Comparison of ENCODE assay signal across 8 cellular contexts in the genomic region with DNA sequence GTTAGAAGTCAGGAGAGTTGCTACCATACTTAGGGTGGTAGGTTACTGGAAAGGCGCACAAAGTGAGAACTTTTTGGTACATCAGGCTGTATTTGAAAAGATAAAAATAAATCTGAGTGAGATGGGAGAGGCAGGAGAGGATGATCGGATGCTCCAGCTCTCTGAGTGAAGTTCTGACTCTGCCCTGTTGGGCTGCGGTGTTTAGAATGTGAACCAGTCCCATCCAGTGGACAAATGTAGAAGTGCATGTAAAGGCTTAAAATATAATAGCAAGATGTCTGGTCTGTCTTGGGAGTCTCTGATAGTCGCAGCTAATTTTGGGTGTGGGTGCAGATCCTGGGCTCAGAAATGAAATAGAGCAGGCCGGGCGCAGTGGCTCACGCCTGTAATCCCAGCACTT. TPM values are rescaled to one million over a fixed set of nuclear protein-coding genes. Genes with fewer than 3 reads are reported as not detected.
DNase-seq lines count a peak whose midpoint lies in the region; ATAC-seq and TF ChIP-seq lines count a peak whose summit lies in the region.

No MANE protein-coding gene starts in this region.

- peak; percentile 98 for ATAC-seq in activated CD4-positive, alpha-beta T cell treated with anti-CD3 and anti-CD28 coated beads for 36 hours
- ATAC-seq in GM21515 (IDR thresholded peaks at IDR 0.05; ENCODE audit: unreplicated experiment) = peak; percentile 96

- POLR2A ChIA-PET in activated CD4-positive, alpha-beta T cell treated with anti-CD3 and anti-CD28 coated beads for 36 hours (lab: Charles Lee) = interaction anchor here (0.6 kb wide), 3 partner anchors 64 to 271 kb away, joined by 3 to 5 read pairs (median 4); no protein-coding TSS in a partner anchor

- CTCF ChIA-PET in activated CD4-positive, alpha-beta T cell treated with anti-CD3 and anti-CD28 coated beads for 36 hours (lab: Charles Lee) = interaction anchor here (0.7 to 1.8 kb wide), 12 partner anchors 9 to 95 kb away, joined by 3 to 10 read pairs (median 4); no protein-coding TSS in a partner anchor

- no peak overlapping the region for H3K27ac Mint-ChIP-seq in activated CD4-positive, alpha-beta T cell treated with anti-CD3 and anti-CD28 coated beads for 36 hours
- H3K27ac Mint-ChIP-seq in immature natural killer cell = no peak overlapping the region

- in situ Hi-C loops in brain microvascular endothelial cell (cut with HindIII; ENCODE audit: low pct_ligation_motif_present, low sequenced_read_pairs) = no loop called here

- no peaks in the 10 kb centered on the region for H3K27me3 ChIP-seq in brain microvascular endothelial cell (replicated peaks)

- no peaks in the 10 kb centered on the region for H3K36me3 ChIP-seq in brain microvascular endothelial cell (replicated peaks)

- no peak overlapping the region for H3K4me3 Mint-ChIP-seq in activated CD4-positive, alpha-beta T cell treated with anti-CD3 and anti-CD28 coated beads for 36 hours
- H3K4me3 Mint-ChIP-seq in immature natural killer cell = no peak overlapping the region

- no peaks in the 10 kb centered on the region for H3K27me3 Mint-ChIP-seq in activated CD4-positive, alpha-beta T cell treated with anti-CD3 and anti-CD28 coated beads for 36 hours
- peaks cover 2 to 5% (median 3%) of the 10 kb centered on the region in 3 donors for H3K27me3 Mint-ChIP-seq in immature natural killer cell (ENCODE audit: low read depth in 3 of 3)

- DNase-seq in activated CD4-positive, alpha-beta T cell treated with anti-CD3 and anti-CD28 coated beads for 36 hours = peak; percentile 53
- no peak for DNase-seq in activated CD4-positive, alpha-beta T cell treated with anti-CD3 and anti-CD28 coated beads for 1 hour
- DNase-seq in HT-29 (ENCODE audit: low spot score) = peak; percentile 66
- DNase-seq in RPMI8226 = peak; percentile 71
- DNase-seq in brain microvascular endothelial cell = peak; percentile 67
- peak; percentile 30 to 44 (median 38) for DNase-seq in immature natural killer cell
- DNase-seq in stimulated activated CD4-positive, alpha-beta T cell treated with anti-CD3 and anti-CD28 coated beads, Interleukin-4, amount 100 ng/mL, for 24 hours = peak; percentile 17

- H3K4me1 Mint-ChIP-seq in activated CD4-positive, alpha-beta T cell treated with anti-CD3 and anti-CD28 coated beads for 36 hours = no peaks in the 10 kb centered on the region
- no peaks in the 10 kb centered on the region for H3K4me1 Mint-ChIP-seq in immature natural killer cell

- no peak overlapping the region for H3K4me3 ChIP-seq in brain microvascular endothelial cell (ENCODE audit: low read depth, low read length)

- no peak overlapping the region for H3K27ac ChIP-seq in brain microvascular endothelial cell

- H3K36me3 Mint-ChIP-seq in activated CD4-positive, alpha-beta T cell treated with anti-CD3 and anti-CD28 coated beads for 36 hours (ENCODE audit: low read depth) = no peaks in the 10 kb centered on the region
- H3K36me3 Mint-ChIP-seq in immature natural killer cell = no peaks in the 10 kb centered on the region

- intact Hi-C loops in activated CD4-positive, alpha-beta T cell treated with anti-CD3 and anti-CD28 coated beads for 36 hours (cut with DNase I, micrococcal nuclease) = loop anchor here (1.0 to 2.0 kb wide), 3 partner anchors 8 to 59 kb away; no protein-coding TSS in a partner anchor

- peak; percentile 80 for TF ChIP-seq CTCF in brain microvascular endothelial cell (IDR thresholded peaks at IDR 0.05; ENCODE audit: low read depth, low read length, missing control alignments)

- H3K9me3 Mint-ChIP-seq in activated CD4-positive, alpha-beta T cell treated with anti-CD3 and anti-CD28 coated beads for 36 hours (ENCODE audit: low read depth) = no peaks in the 10 kb centered on the region
- no peaks in the 10 kb centered on the region for H3K9me3 Mint-ChIP-seq in immature natural killer cell

RNA-seq across cellular contexts. Expression of a gene that starts 30.4 kb away (rescaled TPM):
- total RNA-seq in activated CD4-positive, alpha-beta T cell treated with anti-CD3 and anti-CD28 coated beads for 36 hours = under 1 TPM; 0.64 to 0.65 TPM
- total RNA-seq in HT-29 (2014; rRNA removed; shearing (Covaris generic)) = 0.18 TPM in 1 of 2 replicates, not detected in the other
- polyA plus RNA-seq in immature natural killer cell = under 1 TPM in 1 of 3 donors, not detected in 2; 0.18 TPM

RNA-seq across cellular contexts. Expression of a gene that starts 35.3 kb away (rescaled TPM):
- 10 to 100 TPM; 74.9 to 77.8 TPM for total RNA-seq in activated CD4-positive, alpha-beta T cell treated with anti-CD3 and anti-CD28 coated beads for 36 hours
- 22.5 and 32.2 TPM in 2 replicates for total RNA-seq in HT-29 (2014; rRNA removed; shearing (Covaris generic))
- polyA plus RNA-seq in immature natural killer cell = 100 to 1,000 TPM; 111 to 204 (median 159) TPM

RNA-seq across cellular contexts. Expression of a gene that starts 36.1 kb away (rescaled TPM):
- not detected for total RNA-seq in activated CD4-positive, alpha-beta T cell treated with anti-CD3 and anti-CD28 coated beads for 36 hours
- not detected in 2 replicates for total RNA-seq in HT-29 (2014; rRNA removed; shearing (Covaris generic))
- not detected for polyA plus RNA-seq in immature natural killer cell
